19 cellular contexts compared by ENCODE assay signal in genomic region chr11:67281552-67282150, GRCh38. TPM values are rescaled to one million over a fixed set of nuclear protein-coding genes. Genes with fewer than 3 reads are reported as not detected.
DNase-seq lines count a peak whose midpoint lies in the region; ATAC-seq and TF ChIP-seq lines count a peak whose summit lies in the region.
"Had no signal": no experiment of that assay in that cellular context is flagged by ENCODE, and none has a peak within 500 bp of the region (broad histone marks: within the 10 kb centered on the region; RNA-seq: fewer than 3 reads in every experiment).

No MANE protein-coding gene starts in this region.

- intact Hi-C loops in left ventricle myocardium inferior (cut with micrococcal nuclease) (no loop called here), Right ventricle myocardium superior (cut with DNase I) (no loop called here), left ventricle myocardium superior (cut with micrococcal nuclease) (no loop called here), tibial artery (cut with DNase I; ENCODE audit: low total_unique reads) (no loop called here)

- no peak overlapping the region for H3K4me3 ChIP-seq in left ventricle myocardium inferior
- H3K4me3 ChIP-seq in SJCRH30 = no peak overlapping the region
- no peak overlapping the region for H3K4me3 ChIP-seq in tibial artery
- H3K4me3 ChIP-seq: K562 had no signal

- no peaks in the 10 kb centered on the region for H3K9me3 Mint-ChIP-seq in osteocyte (ENCODE audit: unreplicated experiment)
- H3K9me3 Mint-ChIP-seq: activated T-cell treated with anti-CD3 and anti-CD28 coated beads, Interleukin-2, amount 50 U/mL, for 4 hours; mesothelial cell of epicardium had no signal

- TF ChIP-seq CTCF in left ventricle myocardium inferior (IDR thresholded peaks at IDR 0.05; ENCODE audit: borderline replicate concordance) = no peak
- TF ChIP-seq CTCF in tibial artery (IDR thresholded peaks at IDR 0.05) = no peak
- no peak for TF ChIP-seq CTCF in osteocyte (IDR thresholded peaks at IDR 0.05)
- TF ChIP-seq CTCF in GM20000 (IDR thresholded peaks at IDR 0.05; ENCODE audit: extremely low read depth, missing control alignments) = no peak

- DNase-seq in left ventricle myocardium inferior = no peak
- no peak for DNase-seq in Right ventricle myocardium superior
- DNase-seq in SJCRH30 = no peak
- peak; percentile 26 for DNase-seq in left ventricle myocardium superior
- DNase-seq in tibial artery = peak; percentile 18 to 58
- no peak for DNase-seq in osteocyte (ENCODE audit: extremely low spot score, unreplicated experiment)
- DNase-seq in GM20000 (ENCODE audit: low spot score) = no peak
- DNase-seq: activated CD4-positive, CD25-positive, alpha-beta regulatory T cell; activated T-cell treated with anti-CD3 and anti-CD28 coated beads, Interleukin-2, amount 50 U/mL, for 4 hours; anterior cingulate cortex; cortex of kidney; erythroblast; NCI-H1092 treated with DMSO at 0.1 percent for 48 hours; NCI-H2171 treated with DMSO at 0.1 percent for 48 hours; occipital lobe; small intestine had no signal

- H3K9me3 ChIP-seq in left ventricle myocardium inferior (replicated peaks) = no peaks in the 10 kb centered on the region
- H3K9me3 ChIP-seq in SJCRH30 (replicated peaks) = no peaks in the 10 kb centered on the region
- H3K9me3 ChIP-seq in tibial artery = no peaks in the 10 kb centered on the region

- no peak overlapping the region for H3K27ac Mint-ChIP-seq in osteocyte (ENCODE audit: unreplicated experiment)
- H3K27ac Mint-ChIP-seq: mesothelial cell of epicardium had no signal

- H3K4me3 Mint-ChIP-seq in osteocyte (ENCODE audit: unreplicated experiment) = no peak overlapping the region
- H3K4me3 Mint-ChIP-seq: activated T-cell treated with anti-CD3 and anti-CD28 coated beads, Interleukin-2, amount 50 U/mL, for 4 hours; mesothelial cell of epicardium had no signal

- peaks cover 14% of the 10 kb centered on the region for H3K4me1 Mint-ChIP-seq in osteocyte (ENCODE audit: unreplicated experiment)
- H3K4me1 Mint-ChIP-seq: mesothelial cell of epicardium had no signal

- peak overlapping the region; percentile 67 for H3K27ac ChIP-seq in left ventricle myocardium inferior (replicated peaks)
- H3K27ac ChIP-seq in SJCRH30 = peak overlapping the region; percentile 79
- H3K27ac ChIP-seq in tibial artery = no peak overlapping the region

- H3K4me1 ChIP-seq in left ventricle myocardium inferior (peaks cover 64% of the 10 kb centered on the region), SJCRH30 (peaks cover 31% of the 10 kb centered on the region), tibial artery (peaks cover 0 to 30% (median 22%) of the 10 kb centered on the region in 4 donors)

- no peak for ATAC-seq in Right ventricle myocardium superior (ENCODE audit: poor library complexity)
- ATAC-seq in left ventricle myocardium superior = no peak
- ATAC-seq in GM18505 (IDR thresholded peaks at IDR 0.05; ENCODE audit: unreplicated experiment) = no peak
- ATAC-seq: activated T-cell treated with anti-CD3 and anti-CD28 coated beads, Interleukin-2, amount 50 U/mL, for 4 hours; K562 had no signal

- no peak for TF ChIP-seq POLR2A in GM18505 (IDR thresholded peaks at IDR 0.05; ENCODE audit: borderline replicate concordance, extremely low read depth, insufficient read depth, insufficient read length)

- H3K27me3 ChIP-seq in left ventricle myocardium inferior (ENCODE audit: low read depth) (no peaks in the 10 kb centered on the region), SJCRH30 (no peaks in the 10 kb centered on the region), tibial artery (no peaks in the 10 kb centered on the region)

- no peaks in the 10 kb centered on the region for H3K27me3 Mint-ChIP-seq in osteocyte (ENCODE audit: unreplicated experiment)

- H3K36me3 ChIP-seq in left ventricle myocardium inferior (peaks cover 84% of the 10 kb centered on the region), SJCRH30 (peaks cover 47% of the 10 kb centered on the region), tibial artery (peaks cover 71 to 84% (median 80%) of the 10 kb centered on the region in 3 donors)

- peaks cover 11% of the 10 kb centered on the region for H3K36me3 Mint-ChIP-seq in osteocyte (ENCODE audit: unreplicated experiment)

RNA-seq across cellular contexts. Expression of gene ANKRD13D, which starts 7.5 kb away (rescaled TPM):
- total RNA-seq in left ventricle myocardium inferior (11.8 TPM), Right ventricle myocardium superior (11.6 TPM), left ventricle myocardium superior (13.1 TPM), osteocyte (54.3 and 56.2 TPM in 2 replicates)
- 15.3 and 19.9 TPM in 2 replicates for total RNA-seq in SJCRH30 (2014; rRNA removed; shearing (Covaris generic))

RNA-seq across cellular contexts. Expression of gene GRK2, which starts 15.4 kb away (rescaled TPM):
- total RNA-seq in left ventricle myocardium inferior (53.8 TPM), Right ventricle myocardium superior (53.4 TPM), left ventricle myocardium superior (56.8 TPM), osteocyte (41.5 and 45.0 TPM in 2 replicates)
- 45.2 and 49.7 TPM in 2 replicates for total RNA-seq in SJCRH30 (2014; rRNA removed; shearing (Covaris generic))

RNA-seq across cellular contexts. Expression of gene SSH3, which starts 21.7 kb away (rescaled TPM):
- total RNA-seq in left ventricle myocardium inferior (14.9 TPM), Right ventricle myocardium superior (12.1 TPM), left ventricle myocardium superior (18.7 TPM), osteocyte (28.5 and 28.6 TPM in 2 replicates)
- 2.5 TPM in 2 replicates for total RNA-seq in SJCRH30 (2014; rRNA removed; shearing (Covaris generic))

Comparison
In these comparisons a context has a peak if more than half of its experiments do, and no peak if none do; other contexts are left out.
1. DNase-seq: peak in left ventricle myocardium superior (single experiment) and tibial artery (2 of 2); none in left ventricle myocardium inferior (single experiment), Right ventricle myocardium superior (single experiment), SJCRH30 (0 of 2), osteocyte (single experiment) and GM20000 (single experiment).
2. H3K27ac ChIP-seq: peak in left ventricle myocardium inferior (single experiment) and SJCRH30 (single experiment); none in tibial artery (0 of 2).